Comparison of ENCODE assay signal across 7 cellular contexts in the genomic region with DNA sequence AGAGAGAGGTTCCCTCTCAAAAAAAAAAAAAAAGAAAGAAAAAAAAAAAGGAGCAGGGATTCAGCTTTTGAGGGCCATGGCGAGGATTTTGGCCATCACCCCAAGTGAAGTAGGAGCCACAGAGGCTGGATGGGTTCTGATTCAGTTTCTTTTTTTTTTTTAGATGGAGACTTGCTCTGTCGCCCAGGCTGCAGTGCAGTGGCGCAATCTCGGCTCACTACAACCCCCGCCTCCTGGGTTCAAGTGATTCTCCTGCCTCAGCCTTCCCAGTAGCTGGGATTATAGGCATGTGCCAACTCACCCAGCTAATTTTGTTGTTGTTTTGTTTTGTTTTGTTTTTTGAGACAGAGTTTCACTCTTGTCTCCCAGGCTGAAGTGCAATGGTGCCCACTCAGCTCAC. TPM values are rescaled to one million over a fixed set of nuclear protein-coding genes. Genes with fewer than 3 reads are reported as not detected.
"Had no signal": no experiment of that assay in that cellular context is flagged by ENCODE, and none has a peak within 500 bp of the region (broad histone marks: within the 10 kb centered on the region; RNA-seq: fewer than 3 reads in every experiment).

No MANE protein-coding gene starts in this region.

RNA-seq across cellular contexts. Expression of a gene that starts 22.4 kb away (rescaled TPM):
- total RNA-seq: activated CD8-positive, alpha-beta T cell treated with anti-CD3 and anti-CD28 coated beads, Interleukin-2, amount 10 ng/mL, durations not matched to agents 7 days and 5 days; ascending aorta; bronchial epithelial cell; chondrocyte; Right ventricle myocardium inferior; RPMI7951; WTC11 had no signal

RNA-seq across cellular contexts. Expression of a gene that starts 56.3 kb away (rescaled TPM):
- total RNA-seq: activated CD8-positive, alpha-beta T cell treated with anti-CD3 and anti-CD28 coated beads, Interleukin-2, amount 10 ng/mL, durations not matched to agents 7 days and 5 days; ascending aorta; chondrocyte; Right ventricle myocardium inferior; RPMI7951 had no signal
